In genomic region chr2:65186872-65187851, GRCh38 we compare ENCODE assay signal across 8 cellular contexts.
DNase-seq lines count a peak whose midpoint lies in the region; ATAC-seq, FAIRE-seq and TF ChIP-seq lines count a peak whose summit lies in the region.

No MANE protein-coding gene starts in this region.

- no peak overlapping the region for H3K4me3 Mint-ChIP-seq in nephron progenitor cell

- peak; percentile 86 for FAIRE-seq in GM19239 (lab: Jason Lieb, UNC)

- peaks cover 5% of the 10 kb centered on the region for H3K4me1 Mint-ChIP-seq in nephron progenitor cell

- ATAC-seq in stimulated activated naive CD8-positive, alpha-beta T cell treated with anti-CD3 and anti-CD28 coated beads, Interleukin-15, Interleukin-2, amounts not matched to agents 100 U/mL and 50 U/mL, for 24 hours = peak; percentile 88

- DNase-seq in AML-193 (lab: John Stamatoyannopoulos, UW) (peak; percentile 58 to 60), GM19239 (ENCODE audit: insufficient read length, low spot score) (peak; percentile 70), HUDEP-2 (lab: John Stamatoyannopoulos, UW; ENCODE audit: unreplicated experiment in 76 of 76) (peak in 64 of 76 experiments; percentile 2 to 75 (median 32)), RKO (ENCODE audit: low spot score) (peak; percentile 51), activated T-helper 1 cell treated with Interleukin-2 at 50 U/mL for 16 hours (ENCODE audit: low read depth) (peak; percentile 22), fibroblast of peridontal ligament (ENCODE audit: extremely low read depth) (peak; percentile 88), nephron progenitor cell (peak; percentile 78)
- peak; percentile 71 for DNase-seq in stimulated activated naive CD8-positive, alpha-beta T cell treated with anti-CD3 and anti-CD28 coated beads, Interleukin-15, Interleukin-2, amounts not matched to agents 100 U/mL and 50 U/mL, for 24 hours

- H3K9me3 Mint-ChIP-seq in nephron progenitor cell = no peaks in the 10 kb centered on the region

- no peaks in the 10 kb centered on the region for H3K36me3 Mint-ChIP-seq in nephron progenitor cell (ENCODE audit: low read depth)

- H3K27me3 Mint-ChIP-seq in nephron progenitor cell (ENCODE audit: low read depth, poor library complexity) = peaks cover 17% of the 10 kb centered on the region

- no peak overlapping the region for H3K27ac Mint-ChIP-seq in nephron progenitor cell

- TF ChIP-seq CTCF in nephron progenitor cell (IDR thresholded peaks at IDR 0.05) = peak; percentile 80

Comparison
In these comparisons a context has a peak if more than half of its experiments do, and no peak if none do; other contexts are left out.
1. Peak in every context shown above with its lines: DNase-seq and ATAC-seq.
2. DNase-seq: peak in every context shown above with its lines; median percentile 88 in fibroblast of peridontal ligament; 78 in nephron progenitor cell; 71 in stimulated activated naive CD8-positive, alpha-beta T cell treated with anti-CD3 and anti-CD28 coated beads, Interleukin-15, Interleukin-2, amounts not matched to agents 100 U/mL and 50 U/mL, for 24 hours; 70 in GM19239; 59 in AML-193; 51 in RKO; 32 in HUDEP-2; 22 in activated T-helper 1 cell treated with Interleukin-2 at 50 U/mL for 16 hours.